Comparison of ENCODE assay signal across 28 cellular contexts in genomic region chr2:177972123-177972522, GRCh38.
"Had no signal": no experiment of that assay in that cellular context is flagged by ENCODE, and none has a peak within 500 bp of the region (broad histone marks: within the 10 kb centered on the region; RNA-seq: fewer than 3 reads in every experiment).

No MANE protein-coding gene starts in this region.

- H3K9me2 ChIP-seq: SK-N-SH had no signal

- H3K36me3 Mint-ChIP-seq: activated naive CD4-positive, alpha-beta T cell treated with anti-CD3 and anti-CD28 coated beads, Interleukin-2, amount 50 U/mL, for 24 hours; activated naive CD8-positive, alpha-beta T cell treated with anti-CD3 and anti-CD28 coated beads, Interleukin-2, amount 10 ng/mL, durations not matched to agents 7 days and 5 days had no signal

- H3K4me1 Mint-ChIP-seq: activated CD4-positive, alpha-beta T cell treated with anti-CD3 and anti-CD28 coated beads, Interleukin-2, amount 10 ng/mL, durations not matched to agents 24 days and 14 days; activated naive CD4-positive, alpha-beta T cell treated with anti-CD3 and anti-CD28 coated beads, Interleukin-2, amount 50 U/mL, for 24 hours; activated naive CD8-positive, alpha-beta T cell treated with anti-CD3 and anti-CD28 coated beads, Interleukin-2, amount 10 ng/mL, durations not matched to agents 7 days and 5 days; activated T-helper 17 cell treated with anti-CD3 and anti-CD28 coated beads, Interleukin-2, amount 50 U/mL, for 72 hours; central memory CD8-positive, alpha-beta T cell had no signal

- H3K4me3 ChIP-seq: ascending aorta, cardiac muscle cell, Peyer's patch, SJSA1 had no signal

- H3K9me3 ChIP-seq: ascending aorta, Peyer's patch, SJSA1, SK-N-SH had no signal

- H3K9me3 Mint-ChIP-seq: activated CD4-positive, alpha-beta T cell treated with anti-CD3 and anti-CD28 coated beads, Interleukin-2, amount 10 ng/mL, durations not matched to agents 24 days and 14 days; activated CD8-positive, alpha-beta T cell treated with anti-CD3 and anti-CD28 coated beads for 36 hours; activated naive CD4-positive, alpha-beta T cell treated with anti-CD3 and anti-CD28 coated beads, Interleukin-2, amount 50 U/mL, for 24 hours; activated naive CD8-positive, alpha-beta T cell treated with anti-CD3 and anti-CD28 coated beads, Interleukin-2, amount 10 ng/mL, durations not matched to agents 7 days and 5 days; activated T-cell treated with anti-CD3 and anti-CD28 coated beads, Interleukin-2, amount 50 U/mL, for 72 hours; activated T-helper 17 cell treated with anti-CD3 and anti-CD28 coated beads, Interleukin-2, amount 50 U/mL, for 72 hours; central memory CD8-positive, alpha-beta T cell; T-helper 1 cell treated with Interleukin-12 subunit alpha and Interleukin-12 subunit beta and Interleukin-4 antibody, amounts not matched to agents 30 μg/mL and 1 μg/mL, for 36 hours; T-helper 2 cell treated with Interferon-gamma antibody and Interleukin-4, amounts not matched to agents 5 μg/mL and 100 μg/mL, for 36 hours had no signal

- H3K9ac ChIP-seq: SK-N-SH had no signal

- H3K27ac Mint-ChIP-seq: activated CD4-positive, alpha-beta T cell treated with anti-CD3 and anti-CD28 coated beads, Interleukin-2, amount 10 ng/mL, durations not matched to agents 24 days and 14 days; activated CD8-positive, alpha-beta T cell treated with anti-CD3 and anti-CD28 coated beads for 36 hours; activated naive CD4-positive, alpha-beta T cell treated with anti-CD3 and anti-CD28 coated beads, Interleukin-2, amount 50 U/mL, for 24 hours; activated naive CD8-positive, alpha-beta T cell treated with anti-CD3 and anti-CD28 coated beads, Interleukin-2, amount 10 ng/mL, durations not matched to agents 7 days and 5 days; activated T-cell treated with anti-CD3 and anti-CD28 coated beads, Interleukin-2, amount 50 U/mL, for 72 hours; activated T-helper 17 cell treated with anti-CD3 and anti-CD28 coated beads, Interleukin-2, amount 50 U/mL, for 72 hours; T-helper 1 cell treated with Interleukin-12 subunit alpha and Interleukin-12 subunit beta and Interleukin-4 antibody, amounts not matched to agents 30 μg/mL and 1 μg/mL, for 36 hours; T-helper 2 cell treated with Interferon-gamma antibody and Interleukin-4, amounts not matched to agents 5 μg/mL and 100 μg/mL, for 36 hours had no signal

- H3K27me3 ChIP-seq: ascending aorta, cardiac muscle cell, Peyer's patch, SJSA1 had no signal

- H3K4me3 Mint-ChIP-seq: activated CD4-positive, alpha-beta T cell treated with anti-CD3 and anti-CD28 coated beads, Interleukin-2, amount 10 ng/mL, durations not matched to agents 24 days and 14 days; activated CD8-positive, alpha-beta T cell treated with anti-CD3 and anti-CD28 coated beads for 36 hours; activated naive CD4-positive, alpha-beta T cell treated with anti-CD3 and anti-CD28 coated beads, Interleukin-2, amount 50 U/mL, for 24 hours; activated naive CD8-positive, alpha-beta T cell treated with anti-CD3 and anti-CD28 coated beads, Interleukin-2, amount 10 ng/mL, durations not matched to agents 7 days and 5 days; activated T-cell treated with anti-CD3 and anti-CD28 coated beads, Interleukin-2, amount 50 U/mL, for 72 hours; activated T-helper 17 cell treated with anti-CD3 and anti-CD28 coated beads, Interleukin-2, amount 50 U/mL, for 72 hours; central memory CD8-positive, alpha-beta T cell; T-helper 1 cell treated with Interleukin-12 subunit alpha and Interleukin-12 subunit beta and Interleukin-4 antibody, amounts not matched to agents 30 μg/mL and 1 μg/mL, for 36 hours; T-helper 2 cell treated with Interferon-gamma antibody and Interleukin-4, amounts not matched to agents 5 μg/mL and 100 μg/mL, for 36 hours had no signal

- ATAC-seq: activated CD8-positive, alpha-beta T cell treated with anti-CD3 and anti-CD28 coated beads for 36 hours; activated T-cell treated with anti-CD3 and anti-CD28 coated beads, Interleukin-2, amount 50 U/mL, for 72 hours; activated T-helper 17 cell treated with anti-CD3 and anti-CD28 coated beads, Interleukin-2, amount 50 U/mL, for 72 hours had no signal

- FAIRE-seq: TTC549 had no signal

- H3K4me2 ChIP-seq: SK-N-SH had no signal

- H3K36me3 ChIP-seq: ascending aorta, cardiac muscle cell, Peyer's patch, SJSA1 had no signal

- H3K27ac ChIP-seq: ascending aorta, cardiac muscle cell, Peyer's patch, SJSA1 had no signal

- H3K4me1 ChIP-seq: ascending aorta, Peyer's patch, SJSA1 had no signal

- H3K27me3 Mint-ChIP-seq: activated CD4-positive, alpha-beta T cell treated with anti-CD3 and anti-CD28 coated beads, Interleukin-2, amount 10 ng/mL, durations not matched to agents 24 days and 14 days; activated naive CD8-positive, alpha-beta T cell treated with anti-CD3 and anti-CD28 coated beads, Interleukin-2, amount 10 ng/mL, durations not matched to agents 7 days and 5 days; activated T-helper 17 cell treated with anti-CD3 and anti-CD28 coated beads, Interleukin-2, amount 50 U/mL, for 72 hours had no signal

- DNase-seq: activated CD4-positive, alpha-beta T cell treated with anti-CD3 and anti-CD28 coated beads, Interleukin-2, amount 10 ng/mL, durations not matched to agents 24 days and 14 days; activated CD4-positive, alpha-beta T cell treated with anti-CD3 and anti-CD28 coated beads, Interleukin-2, amount 50 U/mL, for 4 hours; activated CD8-positive, alpha-beta T cell treated with anti-CD3 and anti-CD28 coated beads for 36 hours; activated gamma-delta T cell; activated naive CD4-positive, alpha-beta T cell treated with Interleukin-2 at 50 U/mL for 16 hours; activated naive CD8-positive, alpha-beta T cell treated with anti-CD3 and anti-CD28 coated beads, Interleukin-2, amount 10 ng/mL, durations not matched to agents 7 days and 5 days; activated T-cell treated with anti-CD3 and anti-CD28 coated beads, Interleukin-2, amount 50 U/mL, for 1 hour; activated T-cell treated with anti-CD3 and anti-CD28 coated beads, Interleukin-2, amount 50 U/mL, for 72 hours; amygdala; NCI-H1105; NCI-H1417 treated with DMSO at 0.1 percent for 48 hours; NCI-H187 treated with DMSO at 0.1 percent for 48 hours; NCI-H2107; NCI-H226; NCI-H524 treated with DMSO at 0.1 percent for 48 hours; Peyer's patch; RPMI8226; SHP77 treated with DMSO at 0.1 percent for 48 hours; SK-N-SH had no signal
